In genomic region chr22:36220457-36220921, GRCh38 we compare ENCODE assay signal across 9 cellular contexts. TPM values are rescaled to one million over a fixed set of nuclear protein-coding genes. Genes with fewer than 3 reads are reported as not detected.
DNase-seq lines count a peak whose midpoint lies in the region; ATAC-seq and TF ChIP-seq lines count a peak whose summit lies in the region.
"Had no signal": no experiment of that assay in that cellular context is flagged by ENCODE, and none has a peak within 500 bp of the region (broad histone marks: within the 10 kb centered on the region; RNA-seq: fewer than 3 reads in every experiment).

No MANE protein-coding gene starts in this region.

- TF ChIP-seq EP300 in sigmoid colon (IDR thresholded peaks at IDR 0.05): no peak

- H3K4me1 ChIP-seq in sigmoid colon: peaks cover 0 to 21% (median 0%) of the 10 kb centered on the region in 4 donors

- H3K27ac ChIP-seq in sigmoid colon: peak overlapping the region in 2 of 4 donors; percentile 20 to 69

- ATAC-seq in HG02610 (IDR thresholded peaks at IDR 0.05; ENCODE audit: unreplicated experiment) (no peak), GM19035 (IDR thresholded peaks at IDR 0.05; ENCODE audit: unreplicated experiment) (no peak)
- ATAC-seq: stimulated activated naive CD8-positive, alpha-beta T cell treated with anti-CD3 and anti-CD28 coated beads, Interleukin-15, amount 100 ng/mL, for 72 hours had no signal

- TF ChIP-seq POLR2A in sigmoid colon (IDR thresholded peaks at IDR 0.05): no peak

- H3K9me3 ChIP-seq in sigmoid colon: no peaks in the 10 kb centered on the region

- in situ Hi-C loops in SK-MEL-5 (cut with HindIII; ENCODE audit: low pct_unique_long_range_greater_than_20kb, low sequenced_read_pairs): no loop called here

- DNase-seq in HUDEP-2 (lab: John Stamatoyannopoulos, UW; ENCODE audit: unreplicated experiment in 76 of 76): peak in 55 of 76 experiments; percentile 8 to 74 (median 39)
- peak; percentile 28 for DNase-seq in SK-MEL-5 (ENCODE audit: low read depth, low spot score)
- peak; percentile 85 for DNase-seq in fibroblast of villous mesenchyme (ENCODE audit: low read depth)
- DNase-seq in sigmoid colon: peak; percentile 81
- no peak for DNase-seq in activated CD4-positive, alpha-beta T cell treated with anti-CD3 and anti-CD28 coated beads, Interleukin-2, amount 50 U/mL, for 48 hours
- no peak for DNase-seq in posterior vena cava (ENCODE audit: low spot score)
- DNase-seq: stimulated activated naive CD8-positive, alpha-beta T cell treated with anti-CD3 and anti-CD28 coated beads, Interleukin-15, amount 100 ng/mL, for 72 hours had no signal

- WGBS in sigmoid colon, 2 donors: 30 to 60% methylated on average over 9 of the region's 9 CpGs

- intact Hi-C loops in sigmoid colon (cut with DNase I) (no loop called here), posterior vena cava (cut with DNase I) (no loop called here)

- no peaks in the 10 kb centered on the region for H3K27me3 ChIP-seq in sigmoid colon

- TF ChIP-seq CTCF in fibroblast of villous mesenchyme (IDR thresholded peaks at IDR 0.05; ENCODE audit: insufficient read depth, low read depth, low read length) (no peak), sigmoid colon (IDR thresholded peaks at IDR 0.05) (no peak)

- H3K36me3 ChIP-seq in sigmoid colon: no peaks in the 10 kb centered on the region

- no peak overlapping the region for H3K4me3 ChIP-seq in fibroblast of villous mesenchyme (ENCODE audit: low read depth, low read length)
- no peak overlapping the region for H3K4me3 ChIP-seq in sigmoid colon

RNA-seq across cellular contexts. Expression of gene APOL2, which starts 18.8 kb away (rescaled TPM):
- 29.8 and 36.4 TPM in 2 replicates for total RNA-seq in SK-MEL-5 (2014; rRNA removed; shearing (Covaris generic))
- polyA plus RNA-seq in SK-MEL-5 (2015; cell fraction: cytosol; rRNA removed): 22.1 and 25.1 TPM in 2 replicates
- 35.7 and 48.3 TPM in 2 replicates for polyA plus RNA-seq in SK-MEL-5 (2015; cell fraction: nucleus; rRNA removed)
- total RNA-seq in fibroblast of villous mesenchyme: 42.5 and 78.2 TPM in 2 replicates
- 10 to 100 TPM; 26.8 to 59.5 (median 29.4) TPM for total RNA-seq in sigmoid colon
- 10 to 100 TPM; 18.6 to 45.1 (median 24.3) TPM for polyA plus RNA-seq in sigmoid colon
- total RNA-seq in posterior vena cava: 10 to 100 TPM; 50.5 to 54.4 TPM

RNA-seq across cellular contexts. Expression of gene APOL4, which starts 18.9 kb away (rescaled TPM):
- not detected in 2 replicates for total RNA-seq in SK-MEL-5 (2014; rRNA removed; shearing (Covaris generic))
- polyA plus RNA-seq in SK-MEL-5 (2015; cell fraction: cytosol; rRNA removed): not detected in 2 replicates
- polyA plus RNA-seq in SK-MEL-5 (2015; cell fraction: nucleus; rRNA removed): not detected in 2 replicates
- total RNA-seq in fibroblast of villous mesenchyme: not detected in 2 replicates
- 10 to 100 TPM in 1 of 4 donors, 1 to 10 TPM in 3; 1.2 to 14.0 (median 5.4) TPM for total RNA-seq in sigmoid colon
- 1 to 10 TPM; 3.2 to 9.3 (median 4.8) TPM for polyA plus RNA-seq in sigmoid colon
- total RNA-seq in posterior vena cava: 1 to 10 TPM; 7.5 to 9.5 TPM

RNA-seq across cellular contexts. Expression of gene APOL1, which starts 32.4 kb away (rescaled TPM):
- 1.5 and 2.6 TPM in 2 replicates for total RNA-seq in SK-MEL-5 (2014; rRNA removed; shearing (Covaris generic))
- polyA plus RNA-seq in SK-MEL-5 (2015; cell fraction: cytosol; rRNA removed): 4.4 and 4.5 TPM in 2 replicates
- polyA plus RNA-seq in SK-MEL-5 (2015; cell fraction: nucleus; rRNA removed): 0.91 and 2.7 TPM in 2 replicates
- total RNA-seq in fibroblast of villous mesenchyme: 12.9 and 21.6 TPM in 2 replicates
- 10 to 100 TPM; 15.0 to 36.0 (median 20.3) TPM for total RNA-seq in sigmoid colon
- polyA plus RNA-seq in sigmoid colon: 10 to 100 TPM in 2 of 3 donors, 1 to 10 TPM in 1; 6.6 to 64.0 (median 11.3) TPM
- 10 to 100 TPM; 39.9 to 69.3 TPM for total RNA-seq in posterior vena cava

RNA-seq across cellular contexts. Expression of gene APOL3, which starts 59.9 kb away (rescaled TPM):
- total RNA-seq in SK-MEL-5 (2014; rRNA removed; shearing (Covaris generic)): 0.18 TPM in 1 of 2 replicates, not detected in the other
- 0.19 and 0.23 TPM in 2 replicates for polyA plus RNA-seq in SK-MEL-5 (2015; cell fraction: cytosol; rRNA removed)
- not detected in 2 replicates for polyA plus RNA-seq in SK-MEL-5 (2015; cell fraction: nucleus; rRNA removed)
- total RNA-seq in fibroblast of villous mesenchyme: 9.7 and 10.4 TPM in 2 replicates
- total RNA-seq in sigmoid colon: 10 to 100 TPM; 20.2 to 48.9 (median 31.2) TPM
- polyA plus RNA-seq in sigmoid colon: 10 to 100 TPM in 2 of 3 donors, 1 to 10 TPM in 1; 7.4 to 36.9 (median 22.2) TPM
- 10 to 100 TPM; 54.5 to 69.2 TPM for total RNA-seq in posterior vena cava

Comparison
In these comparisons a context has a peak if more than half of its experiments do, and no peak if none do; other contexts are left out.
1. DNase-seq: peak in HUDEP-2 (55 of 76), SK-MEL-5 (single experiment), fibroblast of villous mesenchyme (single experiment) and sigmoid colon (single experiment); none in activated CD4-positive, alpha-beta T cell treated with anti-CD3 and anti-CD28 coated beads, Interleukin-2, amount 50 U/mL, for 48 hours (0 of 2) and posterior vena cava (single experiment).